ENCODE assay signal across 28 cellular contexts in the genomic region with DNA sequence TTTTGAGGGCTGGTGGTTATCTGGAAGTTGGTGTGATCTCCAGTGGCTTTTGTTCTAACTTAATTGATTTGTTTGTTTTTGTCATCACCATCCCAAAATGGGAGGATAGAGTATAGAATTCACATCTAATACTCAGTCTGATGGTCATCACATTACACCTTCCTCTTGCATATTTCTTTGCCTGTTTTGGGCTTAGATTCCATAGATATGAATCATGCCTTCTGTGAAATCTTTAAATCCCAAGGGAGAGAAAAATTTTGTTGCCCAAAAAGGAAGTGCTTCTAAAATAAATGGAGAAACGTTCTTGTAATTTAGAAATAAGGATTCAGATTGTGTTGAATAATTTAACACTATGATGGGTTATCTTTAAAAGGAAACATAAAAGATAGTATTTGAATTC.
A peak's percentile ranks its signal among the peaks of the same experiment; 100 is the strongest.
DNase-seq lines count a peak whose midpoint lies in the region; ATAC-seq, FAIRE-seq and TF ChIP-seq lines count a peak whose summit lies in the region.
"Had no signal": no experiment of that assay in that cellular context is flagged by ENCODE, and none has a peak within 500 bp of the region (broad histone marks: within the 10 kb centered on the region; RNA-seq: fewer than 3 reads in every experiment).

No MANE protein-coding gene starts in this region.

- H3K27me3 Mint-ChIP-seq in astrocyte (ENCODE audit: low read depth, unreplicated experiment) = no peaks in the 10 kb centered on the region
- H3K27me3 Mint-ChIP-seq: activated CD8-positive, alpha-beta T cell treated with anti-CD3 and anti-CD28 coated beads for 36 hours; activated naive CD8-positive, alpha-beta T cell treated with anti-CD3 and anti-CD28 coated beads for 36 hours; effector memory CD8-positive, alpha-beta T cell had no signal

- H3K9me3 Mint-ChIP-seq in astrocyte (ENCODE audit: unreplicated experiment) = no peaks in the 10 kb centered on the region

- H3K4me1 ChIP-seq in astrocyte (ENCODE audit: insufficient read depth, low read length) (no peaks in the 10 kb centered on the region), fibroblast of lung (ENCODE audit: control insufficient read depth, extremely low read depth, insufficient read depth, low read length) (peaks cover 4% of the 10 kb centered on the region)
- H3K4me1 ChIP-seq: body of pancreas, lower lobe of right lung, upper lobe of left lung had no signal

- H3K36me3 Mint-ChIP-seq in astrocyte (ENCODE audit: low read depth, unreplicated experiment) = no peaks in the 10 kb centered on the region
- H3K36me3 Mint-ChIP-seq: activated naive CD8-positive, alpha-beta T cell treated with anti-CD3 and anti-CD28 coated beads for 36 hours had no signal

- peaks cover 18% of the 10 kb centered on the region for H3K4me1 Mint-ChIP-seq in astrocyte (ENCODE audit: low read depth, unreplicated experiment)
- H3K4me1 Mint-ChIP-seq: activated naive CD8-positive, alpha-beta T cell treated with anti-CD3 and anti-CD28 coated beads for 36 hours had no signal

- no peak overlapping the region for H2AFZ ChIP-seq in astrocyte (ENCODE audit: low read depth, low read length)
- H2AFZ ChIP-seq in fibroblast of lung (ENCODE audit: low read length) = no peak overlapping the region

- no peaks in the 10 kb centered on the region for H3K79me2 ChIP-seq in astrocyte (ENCODE audit: insufficient read depth, low read length)
- no peaks in the 10 kb centered on the region for H3K79me2 ChIP-seq in fibroblast of lung (ENCODE audit: control insufficient read depth, insufficient read depth, low read length)

- FAIRE-seq in astrocyte (lab: Jason Lieb, UNC) = no peak

- no peaks in the 10 kb centered on the region for H3K9me3 ChIP-seq in astrocyte (ENCODE audit: insufficient read depth, low read depth, low read length)
- no peaks in the 10 kb centered on the region for H3K9me3 ChIP-seq in fibroblast of lung (ENCODE audit: control insufficient read depth, insufficient read depth, low read depth, low read length)
- H3K9me3 ChIP-seq: BLaER1, body of pancreas, HAP-1, heart left ventricle, lower lobe of right lung, mucosa of descending colon, upper lobe of left lung had no signal

- H3K36me3 ChIP-seq in astrocyte (ENCODE audit: insufficient read depth, low read length) = no peaks in the 10 kb centered on the region
- H3K36me3 ChIP-seq in fibroblast of lung (ENCODE audit: control insufficient read depth, insufficient read depth, low read length) = no peaks in the 10 kb centered on the region
- H3K36me3 ChIP-seq: BLaER1, HAP-1, heart left ventricle, lower lobe of right lung, upper lobe of left lung had no signal

- H3K4me2 ChIP-seq in astrocyte (ENCODE audit: low read length) = no peak overlapping the region
- no peak overlapping the region for H3K4me2 ChIP-seq in fibroblast of lung (ENCODE audit: extremely low read depth, insufficient read depth, low read length)
- H3K4me2 ChIP-seq: BLaER1, KMS-11 had no signal

- DNase-seq in GM03348 (ENCODE audit: low spot score) = peak; percentile 18
- peak; percentile 36 for DNase-seq in astrocyte (ENCODE audit: low read depth)
- DNase-seq in fibroblast of lung (ENCODE audit: low read depth in 2 of 2) = peak; percentile 58 to 62
- DNase-seq in non-pigmented ciliary epithelial cell (ENCODE audit: low read depth) = peak; percentile 1
- no peak for DNase-seq in NOMO-1 (lab: John Stamatoyannopoulos, UW; ENCODE audit: unreplicated experiment in 2 of 2)
- no peak for DNase-seq in dedifferentiated amniotic fluid mesenchymal stem cell (ENCODE audit: extremely low spot score)
- no peak for DNase-seq in effector CD4-positive, alpha-beta T cell
- DNase-seq: activated CD8-positive, alpha-beta T cell treated with anti-CD3 and anti-CD28 coated beads for 36 hours; activated naive CD8-positive, alpha-beta T cell treated with anti-CD3 and anti-CD28 coated beads for 36 hours; body of pancreas; effector memory CD8-positive, alpha-beta T cell; heart left ventricle; kidney glomerular epithelial cell; lower lobe of right lung; mucosa of descending colon; NCI-H1436; NCI-H2107; NCI-H446 treated with DMSO at 0.1 percent for 48 hours; retina; stimulated activated CD4-positive, alpha-beta T cell treated with anti-CD3 and anti-CD28 coated beads, Interleukin-2, amount 100 ng/mL, for 24 hours; upper lobe of left lung had no signal

- no peaks in the 10 kb centered on the region for H3K27me3 ChIP-seq in astrocyte (ENCODE audit: insufficient read depth, low read length)
- H3K27me3 ChIP-seq in fibroblast of lung (ENCODE audit: control insufficient read depth, insufficient read depth, low read length) = no peaks in the 10 kb centered on the region
- H3K27me3 ChIP-seq: BLaER1, body of pancreas, heart left ventricle, upper lobe of left lung had no signal

- peak overlapping the region; percentile 35 for H3K27ac Mint-ChIP-seq in astrocyte (ENCODE audit: unreplicated experiment)
- H3K27ac Mint-ChIP-seq: activated CD8-positive, alpha-beta T cell treated with anti-CD3 and anti-CD28 coated beads for 36 hours; activated naive CD8-positive, alpha-beta T cell treated with anti-CD3 and anti-CD28 coated beads for 36 hours; effector memory CD8-positive, alpha-beta T cell; nephron; T-helper 1 cell treated with Interleukin-12 subunit alpha and Interleukin-12 subunit beta and Interleukin-4 antibody, amounts not matched to agents 30 μg/mL and 1 μg/mL, for 36 hours had no signal

- no peak overlapping the region for H3K4me3 Mint-ChIP-seq in astrocyte (ENCODE audit: unreplicated experiment)
- H3K4me3 Mint-ChIP-seq: activated CD8-positive, alpha-beta T cell treated with anti-CD3 and anti-CD28 coated beads for 36 hours; activated naive CD8-positive, alpha-beta T cell treated with anti-CD3 and anti-CD28 coated beads for 36 hours; effector memory CD8-positive, alpha-beta T cell; nephron; T-helper 1 cell treated with Interleukin-12 subunit alpha and Interleukin-12 subunit beta and Interleukin-4 antibody, amounts not matched to agents 30 μg/mL and 1 μg/mL, for 36 hours had no signal

- no peaks in the 10 kb centered on the region for H4K20me1 ChIP-seq in astrocyte (ENCODE audit: insufficient read depth, low read length)
- no peaks in the 10 kb centered on the region for H4K20me1 ChIP-seq in fibroblast of lung (ENCODE audit: control insufficient read depth, extremely low read depth, insufficient read depth, low read length)
- H4K20me1 ChIP-seq: BLaER1 had no signal

- no peak for ATAC-seq in HG03039 (IDR thresholded peaks at IDR 0.05; ENCODE audit: unreplicated experiment)
- ATAC-seq: activated CD8-positive, alpha-beta T cell treated with anti-CD3 and anti-CD28 coated beads for 36 hours; body of pancreas; effector memory CD8-positive, alpha-beta T cell; heart left ventricle; lower lobe of right lung; mucosa of descending colon had no signal

- no peak overlapping the region for H3K9ac ChIP-seq in astrocyte (ENCODE audit: low read length)
- no peak overlapping the region for H3K9ac ChIP-seq in fibroblast of lung (ENCODE audit: insufficient read depth, low read length)
- H3K9ac ChIP-seq: BLaER1, KMS-11 had no signal

- TF ChIP-seq CTCF in astrocyte (IDR thresholded peaks at IDR 0.05; ENCODE audit: insufficient read depth, low read depth, low read length) (no peak), fibroblast of lung (conservative IDR thresholded peaks at IDR 0.05 in 1 of 2, IDR thresholded peaks at IDR 0.05 in 1 of 2; ENCODE audit: low read depth in 1 of 2, low read length in 2 of 2) (no peak)

- H3K27ac ChIP-seq in astrocyte (ENCODE audit: low read depth, low read length) (no peak overlapping the region), fibroblast of lung (ENCODE audit: insufficient read depth, low read length) (no peak overlapping the region)
- H3K27ac ChIP-seq: BLaER1, body of pancreas, heart left ventricle, KMS-11, lower lobe of right lung, SK-N-MC, upper lobe of left lung had no signal

- no peak overlapping the region for H3K4me3 ChIP-seq in astrocyte (ENCODE audit: insufficient read depth, low read depth, low read length)
- H3K4me3 ChIP-seq in fibroblast of lung (replicated peaks in 1 of 4; ENCODE audit: control extremely low read depth in 1 of 4, insufficient read depth in 1 of 4, low read depth in 3 of 4, low read length in 4 of 4) = no peak overlapping the region
- H3K4me3 ChIP-seq: BLaER1, body of pancreas, HAP-1, heart left ventricle, lower lobe of right lung, mucosa of descending colon, SK-N-MC, upper lobe of left lung had no signal

Comparison
In these comparisons a context has a peak if more than half of its experiments do, and no peak if none do; other contexts are left out.
1. DNase-seq: peak in GM03348 (single experiment), astrocyte (single experiment), fibroblast of lung (2 of 2) and non-pigmented ciliary epithelial cell (single experiment); none in NOMO-1 (0 of 2), dedifferentiated amniotic fluid mesenchymal stem cell (single experiment) and effector CD4-positive, alpha-beta T cell (single experiment).